21 cellular contexts compared by ENCODE assay signal in the genomic region with DNA sequence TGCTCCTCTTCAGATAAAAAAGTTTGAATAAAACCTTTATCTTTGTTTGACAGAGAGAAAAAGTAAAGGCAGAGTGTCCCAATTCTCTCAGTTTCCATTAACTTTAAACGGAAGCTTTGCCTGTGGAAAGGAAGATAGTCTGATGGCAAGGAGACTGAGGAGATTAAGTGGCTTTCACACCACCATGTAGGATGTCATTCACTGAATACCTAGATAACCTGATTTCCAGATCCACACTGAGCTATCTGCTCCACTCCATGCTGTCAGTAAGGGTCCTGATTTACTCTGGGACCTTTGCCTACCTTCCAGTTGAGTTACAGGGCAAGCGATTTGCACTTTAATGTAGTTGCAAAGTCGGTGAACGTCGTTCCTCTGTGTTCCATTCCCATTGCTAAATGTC.
"Had no signal": no experiment of that assay in that cellular context is flagged by ENCODE, and none has a peak within 500 bp of the region (broad histone marks: within the 10 kb centered on the region; RNA-seq: fewer than 3 reads in every experiment).

No MANE protein-coding gene starts in this region.

- ATAC-seq: effector memory CD8-positive, alpha-beta T cell; gastroesophageal sphincter; heart left ventricle; left colon; stimulated activated naive B cell treated with anti-CD40 and anti-IgM and Interleukin-4, amounts not matched to agents 10 μg/mL and 1 μg/mL and 100 μg/mL, for 72 hours had no signal

- H3K9me3 ChIP-seq: adrenal gland, ascending aorta, esophagus squamous epithelium, gastroesophageal sphincter, heart left ventricle, sigmoid colon, uterus had no signal

- H3K9me3 Mint-ChIP-seq: effector memory CD8-positive, alpha-beta T cell had no signal

- H3K36me3 ChIP-seq: adrenal gland, ascending aorta, esophagus squamous epithelium, gastroesophageal sphincter, heart left ventricle, sigmoid colon, uterus, WERI-Rb-1 had no signal

- H3K36me3 Mint-ChIP-seq: memory B cell had no signal

- DNase-seq: activated gamma-delta T cell treated with Interleukin-2 at 50 U/mL for 16 hours; activated T-cell treated with anti-CD3 and anti-CD28 coated beads, Interleukin-2, amount 50 U/mL, for 1 hour; adrenal gland; central memory CD4-positive, alpha-beta T cell; dermis blood vessel endothelial cell; effector memory CD8-positive, alpha-beta T cell; esophagus squamous epithelium; heart left ventricle; left colon; sigmoid colon; stimulated activated CD4-positive, alpha-beta T cell treated with anti-CD3 and anti-CD28 coated beads, Interleukin-2, amount 100 ng/mL, for 48 hours; stimulated activated CD8-positive, alpha-beta memory T cell treated with anti-CD3 and anti-CD28 coated beads, Interleukin-4, amount 100 ng/mL, for 48 hours; stimulated activated naive B cell treated with anti-CD40 and anti-IgM and Interleukin-4, amounts not matched to agents 10 μg/mL and 1 μg/mL and 100 μg/mL, for 72 hours; trophoblast cell; uterus; WERI-Rb-1 had no signal

- H3K27me3 ChIP-seq: adrenal gland, ascending aorta, esophagus squamous epithelium, gastroesophageal sphincter, heart left ventricle, sigmoid colon, uterus had no signal

- H3K27me3 Mint-ChIP-seq: activated naive CD8-positive, alpha-beta T cell; effector memory CD8-positive, alpha-beta T cell; memory B cell; progenitor cell of endocrine pancreas; stimulated activated naive B cell treated with anti-CD40 and anti-IgM and Interleukin-4, amounts not matched to agents 10 μg/mL and 1 μg/mL and 100 μg/mL, for 72 hours had no signal

- H3K4me3 Mint-ChIP-seq: activated naive CD8-positive, alpha-beta T cell; effector memory CD8-positive, alpha-beta T cell; memory B cell; stimulated activated naive B cell treated with anti-CD40 and anti-IgM and Interleukin-4, amounts not matched to agents 10 μg/mL and 1 μg/mL and 100 μg/mL, for 72 hours had no signal

- H3K27ac Mint-ChIP-seq: activated naive CD8-positive, alpha-beta T cell; effector memory CD8-positive, alpha-beta T cell; memory B cell; progenitor cell of endocrine pancreas; stimulated activated naive B cell treated with anti-CD40 and anti-IgM and Interleukin-4, amounts not matched to agents 10 μg/mL and 1 μg/mL and 100 μg/mL, for 72 hours had no signal

- H3K27ac ChIP-seq: adrenal gland, ascending aorta, esophagus squamous epithelium, gastroesophageal sphincter, heart left ventricle, sigmoid colon, WERI-Rb-1 had no signal

- H3K4me1 ChIP-seq: ascending aorta, esophagus squamous epithelium, gastroesophageal sphincter, sigmoid colon had no signal

- H3K4me3 ChIP-seq: adrenal gland, ascending aorta, esophagus squamous epithelium, gastroesophageal sphincter, heart left ventricle, sigmoid colon, uterus had no signal
